In the genomic region with DNA sequence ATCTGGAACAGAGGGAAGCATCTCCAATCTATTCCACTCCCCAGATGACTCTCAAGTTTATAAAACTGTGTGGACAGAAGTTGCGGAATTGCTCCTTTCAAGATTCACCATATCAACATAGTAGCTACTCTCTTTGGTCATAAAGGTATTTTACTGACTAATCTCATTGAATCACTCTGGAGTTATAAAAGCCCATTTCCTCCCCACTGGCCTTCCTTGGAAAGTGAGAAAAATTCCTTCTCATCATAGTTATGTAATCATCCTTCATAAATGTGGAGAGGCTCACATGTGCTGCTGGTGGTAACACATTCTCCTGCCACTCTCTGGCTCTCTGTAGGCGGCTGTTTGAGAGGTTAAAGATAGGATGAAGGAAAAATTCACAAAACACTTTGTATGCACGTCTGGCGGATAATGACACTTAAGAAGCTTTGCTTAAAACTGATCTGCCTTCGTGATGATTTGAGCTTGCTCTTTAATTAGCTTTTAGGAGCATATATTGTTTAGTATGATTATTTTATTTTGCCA, we compare ENCODE assay signal across 21 cellular contexts.
"Had no signal": no experiment of that assay in that cellular context is flagged by ENCODE, and none has a peak within 500 bp of the region (broad histone marks: within the 10 kb centered on the region; RNA-seq: fewer than 3 reads in every experiment).

No MANE protein-coding gene starts in this region.

- ATAC-seq: activated CD8-positive, alpha-beta T cell treated with anti-CD3 and anti-CD28 coated beads, Interleukin-2, amount 10 ng/mL, durations not matched to agents 7 days and 5 days; naive thymus-derived CD4-positive, alpha-beta T cell; stimulated activated naive B cell treated with anti-CD40 and anti-IgM and Interleukin-4, amounts not matched to agents 10 μg/mL and 1 μg/mL and 100 μg/mL, for 72 hours had no signal

- H3K4me1 ChIP-seq: breast epithelium, testis, uterus had no signal

- H3K36me3 Mint-ChIP-seq: activated naive CD4-positive, alpha-beta T cell treated with anti-CD3 and anti-CD28 coated beads, Interleukin-2, amount 50 U/mL, for 24 hours; stimulated activated naive B cell treated with anti-CD40 and anti-IgM and Interleukin-4, amounts not matched to agents 10 μg/mL and 1 μg/mL and 100 μg/mL, for 72 hours had no signal

- H3K27ac Mint-ChIP-seq: activated CD8-positive, alpha-beta T cell treated with anti-CD3 and anti-CD28 coated beads, Interleukin-2, amount 10 ng/mL, durations not matched to agents 7 days and 5 days; activated naive CD4-positive, alpha-beta T cell treated with anti-CD3 and anti-CD28 coated beads, Interleukin-2, amount 50 U/mL, for 24 hours; activated T-helper 1 cell treated with anti-CD3 and anti-CD28 coated beads, Interleukin-12 subunit alpha, Interleukin-12 subunit beta, Interleukin-2, Interleukin-4 antibody, amounts not matched to agents 30 ng/mL and 10 ng/mL and 1 ng/mL, durations not matched to agents 14 hours and 24 hours and 36 hours; naive thymus-derived CD4-positive, alpha-beta T cell; progenitor cell of endocrine pancreas; stimulated activated naive B cell treated with anti-CD40 and anti-IgM and Interleukin-4, amounts not matched to agents 10 μg/mL and 1 μg/mL and 100 μg/mL, for 72 hours had no signal

- H3K27me3 ChIP-seq: breast epithelium, neural progenitor cell, testis, uterus had no signal

- H3K27me3 Mint-ChIP-seq: activated naive CD4-positive, alpha-beta T cell treated with anti-CD3 and anti-CD28 coated beads, Interleukin-2, amount 50 U/mL, for 24 hours; naive thymus-derived CD4-positive, alpha-beta T cell; stimulated activated naive B cell treated with anti-CD40 and anti-IgM and Interleukin-4, amounts not matched to agents 10 μg/mL and 1 μg/mL and 100 μg/mL, for 72 hours had no signal

- H3K36me3 ChIP-seq: breast epithelium, neural progenitor cell, uterus had no signal

- H3K27ac ChIP-seq: breast epithelium, coronary artery, epithelial cell of prostate, neural progenitor cell, testis, uterus had no signal

- H3K4me3 ChIP-seq: breast epithelium, coronary artery, lung, neural progenitor cell, testis, uterus had no signal

- H3K4me1 Mint-ChIP-seq: activated naive CD4-positive, alpha-beta T cell treated with anti-CD3 and anti-CD28 coated beads, Interleukin-2, amount 50 U/mL, for 24 hours; naive thymus-derived CD4-positive, alpha-beta T cell; stimulated activated naive B cell treated with anti-CD40 and anti-IgM and Interleukin-4, amounts not matched to agents 10 μg/mL and 1 μg/mL and 100 μg/mL, for 72 hours had no signal

- DNase-seq: activated CD4-positive, alpha-beta T cell treated with anti-CD3 and anti-CD28 coated beads for 1 hour; activated CD4-positive, alpha-beta T cell treated with anti-CD3 and anti-CD28 coated beads, Interleukin-2, amount 50 U/mL, for 1 hour; activated CD8-positive, alpha-beta T cell treated with anti-CD3 and anti-CD28 coated beads, Interleukin-2, amount 10 ng/mL, durations not matched to agents 7 days and 5 days; activated gamma-delta T cell treated with Interleukin-2 at 50 U/mL for 16 hours; cerebellar nuclear complex; kidney; naive thymus-derived CD4-positive, alpha-beta T cell; stimulated activated CD4-positive, alpha-beta T cell treated with anti-CD3 and anti-CD28 coated beads, Interleukin-2, amount 100 ng/mL, for 48 hours; stimulated activated CD8-positive, alpha-beta memory T cell treated with anti-CD3 and anti-CD28 coated beads, Interleukin-4, amount 100 ng/mL, for 48 hours; stimulated activated naive B cell treated with anti-CD40 and anti-IgM and Interleukin-4, amounts not matched to agents 10 μg/mL and 1 μg/mL and 100 μg/mL, for 72 hours; testis; trophoblast cell; uterus had no signal

- H3K9me3 ChIP-seq: breast epithelium, testis, uterus had no signal

- H3K4me3 Mint-ChIP-seq: activated CD8-positive, alpha-beta T cell treated with anti-CD3 and anti-CD28 coated beads, Interleukin-2, amount 10 ng/mL, durations not matched to agents 7 days and 5 days; activated naive CD4-positive, alpha-beta T cell treated with anti-CD3 and anti-CD28 coated beads, Interleukin-2, amount 50 U/mL, for 24 hours; activated T-helper 1 cell treated with anti-CD3 and anti-CD28 coated beads, Interleukin-12 subunit alpha, Interleukin-12 subunit beta, Interleukin-2, Interleukin-4 antibody, amounts not matched to agents 30 ng/mL and 10 ng/mL and 1 ng/mL, durations not matched to agents 14 hours and 24 hours and 36 hours; naive thymus-derived CD4-positive, alpha-beta T cell; neural progenitor cell; stimulated activated naive B cell treated with anti-CD40 and anti-IgM and Interleukin-4, amounts not matched to agents 10 μg/mL and 1 μg/mL and 100 μg/mL, for 72 hours had no signal
